Comparison of ENCODE assay signal across 7 cellular contexts in genomic region chr12:123150273-123150803, GRCh38. TPM values are rescaled to one million over a fixed set of nuclear protein-coding genes. Genes with fewer than 3 reads are reported as not detected.
DNase-seq lines count a peak whose midpoint lies in the region; ATAC-seq and TF ChIP-seq lines count a peak whose summit lies in the region.

No MANE protein-coding gene starts in this region.

- peaks cover 6 to 14% of the 10 kb centered on the region in 2 donors for H3K4me1 ChIP-seq in neuronal stem cell (ENCODE audit: control insufficient read depth in 2 of 2, insufficient read depth in 1 of 2, low read depth in 1 of 2, low read length in 2 of 2)

- no CpG with 5 or more reads among the region's 63 CpGs for WGBS in neuronal stem cell (ENCODE audit: extremely low coverage in 2 of 2, insufficient read length in 2 of 2, insufficient replicate concordance in 1 of 2), 2 donors

- H4K8ac ChIP-seq in neuronal stem cell (ENCODE audit: low read depth, low read length): peak overlapping the region; percentile 49

- peak overlapping the region; percentile 86 for H3K14ac ChIP-seq in neuronal stem cell (ENCODE audit: low read length)

- H3K27ac ChIP-seq in neuronal stem cell (replicated peaks; ENCODE audit: low read length): no peak overlapping the region

- H3K27me3 ChIP-seq in neuronal stem cell (ENCODE audit: control insufficient read depth in 3 of 3, insufficient read depth in 3 of 3, low read depth in 1 of 3, low read length in 3 of 3): peaks cover 0 to 20% (median 5%) of the 10 kb centered on the region in 3 experiments

- H3K4me3 ChIP-seq in fibroblast of the aortic adventitia (ENCODE audit: low read depth, low read length) (peak overlapping the region; percentile 68), neuronal stem cell (ENCODE audit: low read length in 2 of 2) (peak overlapping the region; percentile 64 to 84)

- ATAC-seq in GM19025 (IDR thresholded peaks at IDR 0.05; ENCODE audit: low read depth, unreplicated experiment): peak; percentile 18
- no peak for ATAC-seq in HG02884 (IDR thresholded peaks at IDR 0.05; ENCODE audit: unreplicated experiment)

- H2BK5ac ChIP-seq in neuronal stem cell (ENCODE audit: low read length): peak overlapping the region; percentile 91

- H3K23ac ChIP-seq in neuronal stem cell (ENCODE audit: low read depth, low read length, poor library complexity): peak overlapping the region; percentile 87

- H2BK12ac ChIP-seq in neuronal stem cell (ENCODE audit: low read length): no peak overlapping the region

- H3K9me3 ChIP-seq in neuronal stem cell (replicated peaks in 1 of 2; ENCODE audit: control insufficient read depth in 2 of 2, insufficient read depth in 1 of 2, low read depth in 1 of 2, low read length in 2 of 2): no peaks in the 10 kb centered on the region

- peak overlapping the region; percentile 72 for H3K9ac ChIP-seq in neuronal stem cell (ENCODE audit: low read depth, low read length, poor library complexity)

- no peak overlapping the region for H2AK5ac ChIP-seq in neuronal stem cell (ENCODE audit: low read depth, low read length)

- H3K4ac ChIP-seq in neuronal stem cell (ENCODE audit: low read length): no peak overlapping the region

- no peak for TF ChIP-seq CTCF in fibroblast of the aortic adventitia (IDR thresholded peaks at IDR 0.05; ENCODE audit: insufficient read depth, low read length)

- no peak overlapping the region for H4K91ac ChIP-seq in neuronal stem cell (ENCODE audit: low read depth, low read length, poor library complexity)

- DNase-seq in HK-2 (ENCODE audit: unreplicated experiment) (peak; percentile 47), fibroblast of the aortic adventitia (ENCODE audit: low read depth) (no peak), neuronal stem cell (ENCODE audit: low spot score) (no peak), NAMALWA (ENCODE audit: low spot score) (no peak)
- peak; percentile 43 for DNase-seq in activated CD8-positive, alpha-beta memory T cell treated with anti-CD3 and anti-CD28 coated beads, Interleukin-2, amount 50 U/mL, for 4 hours

- peak overlapping the region; percentile 97 for H3K4me2 ChIP-seq in neuronal stem cell (ENCODE audit: insufficient read depth, low read length, poor library complexity, severe bottlenecking)

- H2BK15ac ChIP-seq in neuronal stem cell (ENCODE audit: low read length): peak overlapping the region; percentile 70

- H2AFZ ChIP-seq in neuronal stem cell (ENCODE audit: low read length): peak overlapping the region; percentile 94

- H3K36me3 ChIP-seq in neuronal stem cell (replicated peaks in 1 of 2; ENCODE audit: control insufficient read depth in 2 of 2, insufficient read depth in 2 of 2, low read length in 2 of 2): peaks cover 0 to 16% of the 10 kb centered on the region in 2 donors

- no peak overlapping the region for H2BK120ac ChIP-seq in neuronal stem cell (ENCODE audit: low read depth, low read length)

- H3K79me1 ChIP-seq in neuronal stem cell (ENCODE audit: low read depth, low read length): no peaks in the 10 kb centered on the region

- H3K18ac ChIP-seq in neuronal stem cell (ENCODE audit: low read length): peak overlapping the region; percentile 92

RNA-seq across cellular contexts. Expression of gene PITPNM2, which starts 0.6 kb away (rescaled TPM):
- 4.1 and 6.6 TPM in 2 replicates for total RNA-seq in fibroblast of the aortic adventitia (ENCODE audit: low replicate concordance)
- polyA plus RNA-seq in neuronal stem cell (2013, experiment 1 of 2): 1.3 TPM
- 1.3 TPM for polyA plus RNA-seq in neuronal stem cell (2013, experiment 2 of 2)

Comparison
In these comparisons a context has a peak if more than half of its experiments do, and no peak if none do; other contexts are left out.
1. DNase-seq: peak in HK-2 (single experiment) and activated CD8-positive, alpha-beta memory T cell treated with anti-CD3 and anti-CD28 coated beads, Interleukin-2, amount 50 U/mL, for 4 hours (single experiment); none in fibroblast of the aortic adventitia (single experiment), neuronal stem cell (single experiment) and NAMALWA (single experiment).